ENCODE assay signal across 18 cellular contexts in the genomic region with DNA sequence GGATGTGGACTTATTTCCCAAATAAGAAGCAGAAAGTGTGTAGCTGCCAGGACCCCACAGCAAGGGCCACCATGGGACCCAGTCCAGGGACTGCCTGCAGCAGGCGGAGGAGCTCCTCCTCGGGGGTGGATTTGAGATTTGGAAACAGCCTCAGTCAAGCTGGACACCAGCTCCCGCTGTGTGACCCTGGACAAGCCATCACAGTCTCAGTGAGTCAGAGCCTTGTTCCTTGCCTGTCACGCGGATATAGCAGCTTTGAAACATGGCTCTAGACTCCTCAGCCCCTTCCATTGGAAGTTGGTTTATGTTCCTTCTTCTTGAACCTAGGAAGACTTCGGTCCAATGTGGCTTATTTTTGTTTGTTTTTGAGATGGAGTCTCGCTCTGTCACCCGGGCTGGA. TPM values are rescaled to one million over a fixed set of nuclear protein-coding genes. Genes with fewer than 3 reads are reported as not detected.
"Had no signal": no experiment of that assay in that cellular context is flagged by ENCODE, and none has a peak within 500 bp of the region (broad histone marks: within the 10 kb centered on the region; RNA-seq: fewer than 3 reads in every experiment).

No MANE protein-coding gene starts in this region.

- H3K36me3 ChIP-seq: left lung, pancreas, upper lobe of right lung, WERI-Rb-1 had no signal

- H3K27me3 ChIP-seq: pancreas, testis, upper lobe of right lung had no signal

- DNase-seq: activated CD4-positive, alpha-beta T cell treated with anti-CD3 and anti-CD28 coated beads for 48 hours; activated naive CD4-positive, alpha-beta T cell treated with anti-CD3 and anti-CD28 coated beads, Interleukin-2, amount 10 ng/mL, durations not matched to agents 7 days and 5 days; activated T-cell treated with anti-CD3 and anti-CD28 coated beads for 4 hours; cortex of kidney; effector CD8-positive, alpha-beta T cell; left lung; mesendoderm; pancreas; stimulated activated CD4-positive, alpha-beta T cell treated with anti-CD3 and anti-CD28 coated beads, Interleukin-4, amount 100 ng/mL, for 4 hours; stimulated activated naive CD8-positive, alpha-beta T cell treated with anti-CD3 and anti-CD28 coated beads, Interleukin-15, amount 100 ng/mL, for 72 hours; T-cell; testis; upper lobe of right lung; WERI-Rb-1 had no signal

- H3K4me3 Mint-ChIP-seq: activated naive CD4-positive, alpha-beta T cell treated with anti-CD3 and anti-CD28 coated beads, Interleukin-2, amount 10 ng/mL, durations not matched to agents 7 days and 5 days; activated T-helper 17 cell treated with anti-CD3 and anti-CD28 coated beads, Interleukin-2, amount 50 U/mL, for 72 hours; stimulated activated naive CD8-positive, alpha-beta T cell treated with anti-CD3 and anti-CD28 coated beads, Interleukin-15, amount 100 ng/mL, for 72 hours; T-cell had no signal

- H3K36me3 Mint-ChIP-seq: activated naive CD4-positive, alpha-beta T cell treated with anti-CD3 and anti-CD28 coated beads, Interleukin-2, amount 10 ng/mL, durations not matched to agents 7 days and 5 days; T-cell had no signal

- H3K4me3 ChIP-seq: left lung, pancreas, skin epidermis, testis, upper lobe of right lung had no signal

- H3K27me3 Mint-ChIP-seq: activated T-helper 17 cell treated with anti-CD3 and anti-CD28 coated beads, Interleukin-2, amount 50 U/mL, for 72 hours; stimulated activated naive CD8-positive, alpha-beta T cell treated with anti-CD3 and anti-CD28 coated beads, Interleukin-15, amount 100 ng/mL, for 72 hours; T-cell had no signal

- ATAC-seq: activated T-helper 17 cell treated with anti-CD3 and anti-CD28 coated beads, Interleukin-2, amount 50 U/mL, for 72 hours; left lung; stimulated activated naive CD8-positive, alpha-beta T cell treated with anti-CD3 and anti-CD28 coated beads, Interleukin-15, amount 100 ng/mL, for 72 hours; T-cell; upper lobe of right lung had no signal

- H3K27ac ChIP-seq: epithelial cell of prostate, left lung, pancreas, testis, upper lobe of right lung had no signal

- H3K9me3 Mint-ChIP-seq: activated naive CD4-positive, alpha-beta T cell treated with anti-CD3 and anti-CD28 coated beads, Interleukin-2, amount 10 ng/mL, durations not matched to agents 7 days and 5 days; activated T-helper 17 cell treated with anti-CD3 and anti-CD28 coated beads, Interleukin-2, amount 50 U/mL, for 72 hours; stimulated activated naive CD8-positive, alpha-beta T cell treated with anti-CD3 and anti-CD28 coated beads, Interleukin-15, amount 100 ng/mL, for 72 hours; T-cell had no signal

- H3K4me1 ChIP-seq: pancreas had no signal

- FAIRE-seq: pancreas had no signal

- H3K9me3 ChIP-seq: left lung, pancreas, testis, upper lobe of right lung had no signal

- H3K27ac Mint-ChIP-seq: activated T-helper 17 cell treated with anti-CD3 and anti-CD28 coated beads, Interleukin-2, amount 50 U/mL, for 72 hours; stimulated activated naive CD8-positive, alpha-beta T cell treated with anti-CD3 and anti-CD28 coated beads, Interleukin-15, amount 100 ng/mL, for 72 hours had no signal

RNA-seq across cellular contexts. Expression of gene DPEP1, which starts 12.5 kb away (rescaled TPM):
- total RNA-seq: activated T-helper 17 cell treated with anti-CD3 and anti-CD28 coated beads, Interleukin-2, amount 50 U/mL, for 72 hours; cardiac septum had no signal

RNA-seq across cellular contexts. Expression of gene CPNE7, which starts 25.4 kb away (rescaled TPM):
- total RNA-seq: cardiac septum had no signal
